Comparison of ENCODE assay signal across 8 cellular contexts in genomic region chr17:44346064-44346844, GRCh38. TPM values are rescaled to one million over a fixed set of nuclear protein-coding genes. Genes with fewer than 3 reads are reported as not detected.
A peak's percentile ranks its signal among the peaks of the same experiment; 100 is the strongest.
DNase-seq lines count a peak whose midpoint lies in the region; ATAC-seq, FAIRE-seq and TF ChIP-seq lines count a peak whose summit lies in the region.

No MANE protein-coding gene starts in this region.

- peak overlapping the region; percentile 72; the same call in 1 of the 2 replicates for H3K9ac ChIP-seq in IMR-90 (ENCODE audit: low read depth, low read length)

- CTCF ChIA-PET in AG04450 (lab: Charles Lee) (interaction anchor here (0.6 to 2.0 kb wide), 11 partner anchors 14 to 177 kb away, joined by 3 to 21 read pairs (median 5); partner anchors contain the start of genes ASB16 and FAM171A2), IMR-90 (lab: Yijun Ruan, JAX) (interaction anchor here (0.5 to 1.1 kb wide), 7 partner anchors 13 to 176 kb away, joined by 3 to 4 read pairs (median 3); no protein-coding TSS in a partner anchor)
- CTCF ChIA-PET in naive thymus-derived CD4-positive, alpha-beta T cell (lab: Charles Lee), result interaction anchor here (0.5 to 2.8 kb wide), 12 partner anchors 9 to 383 kb away, joined by 3 to 29 read pairs (median 4); partner anchors contain the start of gene FAM171A2

- DNase-seq in AG04450 (ENCODE audit: low read depth, low spot score) (no peak), IMR-90 (no peak), urothelium cell line (ENCODE audit: low spot score) (no peak), foreskin keratinocyte (no peak)
- DNase-seq in naive thymus-derived CD4-positive, alpha-beta T cell, result no peak

- H3K4me3 ChIP-seq in AG04450 (ENCODE audit: low read depth, low read length) (peak overlapping the region; percentile 98), IMR-90 (ENCODE audit: insufficient read depth, low read depth, low read length) (peak overlapping the region; percentile 56)
- H3K4me3 ChIP-seq in naive thymus-derived CD4-positive, alpha-beta T cell (ENCODE audit: low read length), result peak overlapping the region; percentile 88

- peak overlapping the region; percentile 11 for H3K27ac ChIP-seq in AG04450 (ENCODE audit: low read depth, low read length)
- H3K27ac ChIP-seq in IMR-90 (ENCODE audit: insufficient read depth, low read length), result no peak overlapping the region
- H3K27ac ChIP-seq in cingulate gyrus (ENCODE audit: low read depth, low read length), result peak overlapping the region; percentile 86
- peak overlapping the region; percentile 71 for H3K27ac ChIP-seq in naive thymus-derived CD4-positive, alpha-beta T cell (ENCODE audit: low read depth, low read length)
- H3K27ac ChIP-seq in foreskin keratinocyte, result no peak overlapping the region

- H2AK5ac ChIP-seq in IMR-90 (ENCODE audit: low read depth, low read length), result peak overlapping the region; percentile 5; the same call in 1 of the 2 replicates

- no peak overlapping the region for H2BK15ac ChIP-seq in IMR-90 (ENCODE audit: low read depth, low read length)

- H4K20me1 ChIP-seq in IMR-90 (ENCODE audit: insufficient read depth, low read length), result peaks cover 16% of the 10 kb centered on the region; the same call in 1 of the 2 replicates

- H3K36me3 Mint-ChIP-seq in naive thymus-derived CD4-positive, alpha-beta T cell, result no peaks in the 10 kb centered on the region

- no peak overlapping the region for H2BK5ac ChIP-seq in IMR-90 (ENCODE audit: low read depth, low read length, poor library complexity, severe bottlenecking)

- H3K18ac ChIP-seq in IMR-90 (ENCODE audit: low read depth, low read length), result no peak overlapping the region

- H4K5ac ChIP-seq in IMR-90 (ENCODE audit: low read depth, low read length), result no peak overlapping the region

- H3K23ac ChIP-seq in IMR-90 (ENCODE audit: low read depth, low read length), result no peak overlapping the region

- POLR2A ChIA-PET in AG04450 (lab: Yijun Ruan, JAX) (interaction anchor here (1.0 to 1.8 kb wide), 3 partner anchors 15 to 223 kb away, joined by 3 to 10 read pairs (median 6); partner anchors contain the start of gene HDAC5), IMR-90 (lab: Charles Lee; ENCODE audit: unreplicated experiment) (no interaction called here)
- POLR2A ChIA-PET in naive thymus-derived CD4-positive, alpha-beta T cell (lab: Charles Lee), result interaction anchor here (0.6 to 1.8 kb wide), 11 partner anchors 8 to 283 kb away, joined by 3 to 7 read pairs (median 4); partner anchors contain the start of gene GPATCH8

- BruUV-seq in IMR-90 (replicated peaks; lab: Mats Ljungman, UMichigan), result no TSS peak

- H3K4me1 ChIP-seq in IMR-90 (ENCODE audit: control insufficient read depth, insufficient read depth, low read length) (peaks cover 4% of the 10 kb centered on the region; the same call in 1 of the 2 replicates), foreskin keratinocyte (peaks cover 12% of the 10 kb centered on the region)
- peaks cover 6% of the 10 kb centered on the region in 2 donors for H3K4me1 ChIP-seq in naive thymus-derived CD4-positive, alpha-beta T cell (ENCODE audit: control insufficient read depth in 2 of 2, insufficient read depth in 2 of 2, low read length in 2 of 2)

- peaks cover 5 to 31% of the 10 kb centered on the region in 2 experiments for H3K79me1 ChIP-seq in IMR-90 (ENCODE audit: low read depth in 1 of 2, low read length in 2 of 2)

- ATAC-seq in IMR-90 (ENCODE audit: low read depth), result no peak
- ATAC-seq in naive thymus-derived CD4-positive, alpha-beta T cell, result no peak
- no peak for ATAC-seq in activated CD4-positive, CD25-positive, alpha-beta regulatory T cell treated with anti-CD3 and anti-CD28 coated beads, Interleukin-2, amount 50 U/mL, for 24 hours
- ATAC-seq in foreskin keratinocyte, result no peak
- no peak for ATAC-seq in GM21529 (IDR thresholded peaks at IDR 0.05; ENCODE audit: unreplicated experiment)

- peaks cover 14% of the 10 kb centered on the region for H3K36me3 ChIP-seq in IMR-90 (ENCODE audit: control insufficient read depth, insufficient read depth, low read length)
- no peaks in the 10 kb centered on the region for H3K36me3 ChIP-seq in naive thymus-derived CD4-positive, alpha-beta T cell (ENCODE audit: control insufficient read depth in 2 of 3, insufficient read depth in 3 of 3, low read length in 3 of 3)

- H4K8ac ChIP-seq in IMR-90 (ENCODE audit: low read depth in 2 of 2, low read length in 2 of 2), result no peak overlapping the region

- in situ Hi-C loops in IMR-90 (cut with MboI; ENCODE audit: low sequenced_read_pairs), result no loop called here

- H3K27me3 ChIP-seq in AG04450 (ENCODE audit: control insufficient read depth, insufficient read depth, low read length), result peaks cover 2% of the 10 kb centered on the region
- no peaks in the 10 kb centered on the region for H3K27me3 ChIP-seq in IMR-90 (ENCODE audit: control insufficient read depth, insufficient read depth, low read length)
- no peaks in the 10 kb centered on the region for H3K27me3 ChIP-seq in naive thymus-derived CD4-positive, alpha-beta T cell (ENCODE audit: control insufficient read depth in 2 of 2, insufficient read depth in 2 of 2, low read length in 2 of 2)
- no peaks in the 10 kb centered on the region for H3K27me3 ChIP-seq in foreskin keratinocyte

- H3K56ac ChIP-seq in IMR-90 (ENCODE audit: extremely low read depth, insufficient read depth, low read length), result no peak overlapping the region

- H3K9me3 ChIP-seq in AG04450 (ENCODE audit: control insufficient read depth, insufficient read depth, low read length) (no peaks in the 10 kb centered on the region), IMR-90 (ENCODE audit: control insufficient read depth, insufficient read depth, low read length) (no peaks in the 10 kb centered on the region)
- no peaks in the 10 kb centered on the region for H3K9me3 ChIP-seq in naive thymus-derived CD4-positive, alpha-beta T cell (ENCODE audit: control insufficient read depth in 2 of 3, low read length in 3 of 3)

- intact Hi-C loops in IMR-90 (cut with micrococcal nuclease), result loop anchor here (5.0 kb wide), 1 partner anchor 144 kb away; no protein-coding TSS in a partner anchor
- intact Hi-C loops in naive thymus-derived CD4-positive, alpha-beta T cell (cut with micrococcal nuclease), result loop anchor here (5.0 kb wide), 2 partner anchors 224 to 274 kb away; partner anchors contain the start of genes G6PC3 (in 1 of the 2) and HDAC5 (in 1 of the 2)

- peak overlapping the region; percentile 44; the same call in 1 of the 2 replicates for H3K14ac ChIP-seq in IMR-90 (replicated peaks; ENCODE audit: low read depth, low read length)

- H3K27ac Mint-ChIP-seq in naive thymus-derived CD4-positive, alpha-beta T cell, result peak overlapping the region in 7 of 9 donors; percentile 72 to 88 (median 82)

- TF ChIP-seq RAD21 in IMR-90 (IDR thresholded peaks at IDR 0.05; ENCODE audit: low read length), result no peak

- TF ChIP-seq CTCF in AG04450 (IDR thresholded peaks at IDR 0.05; ENCODE audit: low read depth, low read length), result no peak
- no peak for TF ChIP-seq CTCF in IMR-90 (conservative IDR thresholded peaks at IDR 0.05; ENCODE audit: low read depth, low read length)
- TF ChIP-seq CTCF in foreskin keratinocyte (conservative IDR thresholded peaks at IDR 0.05), result no peak

- H3K27me3 Mint-ChIP-seq in naive thymus-derived CD4-positive, alpha-beta T cell, result peaks cover 0 to 19% (median 5%) of the 10 kb centered on the region in 5 donors

- WGBS in IMR-90 (ENCODE audit: extremely low coverage in 2 of 2, insufficient read length in 1 of 2), 2 experiments, result 62% methylated on average over 3 of the region's 13 CpGs; no CpG with 5 or more reads in 1 of the 2 experiments

- H2BK120ac ChIP-seq in IMR-90 (ENCODE audit: low read depth, low read length), result no peak overlapping the region

- H3K4me3 Mint-ChIP-seq in naive thymus-derived CD4-positive, alpha-beta T cell, result peak overlapping the region; percentile 88 to 96 (median 93)

- dilution Hi-C loops in IMR-90 (cut with HindIII; ENCODE audit: low sequenced_read_pairs, unreplicated experiment), result no loop called here

- peaks cover 8 to 28% (median 19%) of the 10 kb centered on the region in 7 donors for H3K4me1 Mint-ChIP-seq in naive thymus-derived CD4-positive, alpha-beta T cell

- TF ChIP-seq POLR2A in IMR-90 (IDR thresholded peaks at IDR 0.05; ENCODE audit: low read depth, low read length), result no peak

- no peak overlapping the region for H3K4ac ChIP-seq in IMR-90 (ENCODE audit: low read depth, low read length)

- H3K4me2 ChIP-seq in IMR-90 (ENCODE audit: low read depth, low read length), result peak overlapping the region; percentile 74

- H4K91ac ChIP-seq in IMR-90 (ENCODE audit: insufficient read depth, low read depth, low read length), result no peak overlapping the region

- no peak overlapping the region for H2BK20ac ChIP-seq in IMR-90 (ENCODE audit: low read depth, low read length)

- H3K9me3 Mint-ChIP-seq in naive thymus-derived CD4-positive, alpha-beta T cell, result no peaks in the 10 kb centered on the region

- peak overlapping the region; percentile 76 for H2AFZ ChIP-seq in IMR-90 (replicated peaks; ENCODE audit: low read length, poor library complexity)

- H2AK9ac ChIP-seq in IMR-90 (replicated peaks; ENCODE audit: low read depth, low read length, poor library complexity), result peak overlapping the region; percentile 93

- peaks cover 10% of the 10 kb centered on the region; the same call in 1 of the 2 replicates for H3K9me1 ChIP-seq in IMR-90 (ENCODE audit: insufficient read depth, low read length)

- FAIRE-seq in urothelium cell line (lab: Jason Lieb, UNC), result no peak

RNA-seq across cellular contexts. Expression of gene GRN, which starts 1.2 kb away (rescaled TPM):
- polyA plus RNA-seq in AG04450 (2011; rRNA removed) (203 and 322 TPM in 2 replicates), IMR-90 (2012; rRNA removed) (494 and 588 TPM in 2 replicates), foreskin keratinocyte (290 and 301 TPM in 2 replicates)
- polyA minus RNA-seq in AG04450 (2011; rRNA and poly(A)+ RNA removed), result 66.7 and 90.2 TPM in 2 replicates
- total RNA-seq in IMR-90 (2012; rRNA removed) (38.9 and 39.2 TPM in 2 replicates), foreskin keratinocyte (272 and 283 TPM in 2 replicates)
- 401 and 565 TPM in 2 replicates for polyA plus RNA-seq in IMR-90 (2012; cell fraction: cytosol; rRNA removed)
- 146 and 360 TPM in 2 replicates for polyA plus RNA-seq in IMR-90 (2012; cell fraction: nucleus; rRNA removed; ENCODE audit: low replicate concordance)
- total RNA-seq in naive thymus-derived CD4-positive, alpha-beta T cell, result 100 to 1,000 TPM in 1 of 5 experiments, 10 to 100 TPM in 4; 49.5 to 374 (median 52.2) TPM
- polyA plus RNA-seq in naive thymus-derived CD4-positive, alpha-beta T cell, result 10 to 100 TPM; 52.2 to 58.7 TPM

RNA-seq across cellular contexts. Expression of gene FAM171A2, which starts 17.4 kb away (rescaled TPM):
- 5.3 and 8.0 TPM in 2 replicates for polyA plus RNA-seq in AG04450 (2011; rRNA removed)
- 3.0 and 4.8 TPM in 2 replicates for polyA minus RNA-seq in AG04450 (2011; rRNA and poly(A)+ RNA removed)
- 3.1 and 3.2 TPM in 2 replicates for total RNA-seq in IMR-90 (2012; rRNA removed)
- polyA plus RNA-seq in IMR-90 (2012; rRNA removed), result 5.9 and 8.1 TPM in 2 replicates
- 3.5 and 12.3 TPM in 2 replicates for polyA plus RNA-seq in IMR-90 (2012; cell fraction: cytosol; rRNA removed)
- 3.7 and 9.3 TPM in 2 replicates for polyA plus RNA-seq in IMR-90 (2012; cell fraction: nucleus; rRNA removed; ENCODE audit: low replicate concordance)
- under 1 TPM; 0.24 to 0.78 (median 0.39) TPM for total RNA-seq in naive thymus-derived CD4-positive, alpha-beta T cell
- under 1 TPM; 0.11 to 0.16 TPM for polyA plus RNA-seq in naive thymus-derived CD4-positive, alpha-beta T cell
- total RNA-seq in foreskin keratinocyte, result 1.4 and 1.6 TPM in 2 replicates
- 0.98 and 1.3 TPM in 2 replicates for polyA plus RNA-seq in foreskin keratinocyte

RNA-seq across cellular contexts. Expression of gene SLC25A39, which starts 21.6 kb away (rescaled TPM):
- polyA plus RNA-seq in AG04450 (2011; rRNA removed), result 32.1 and 43.4 TPM in 2 replicates
- 22.4 and 34.7 TPM in 2 replicates for polyA minus RNA-seq in AG04450 (2011; rRNA and poly(A)+ RNA removed)
- total RNA-seq in IMR-90 (2012; rRNA removed), result 49.1 and 49.2 TPM in 2 replicates
- polyA plus RNA-seq in IMR-90 (2012; rRNA removed), result 99.7 and 119 TPM in 2 replicates
- polyA plus RNA-seq in IMR-90 (2012; cell fraction: cytosol; rRNA removed), result 126 and 127 TPM in 2 replicates
- polyA plus RNA-seq in IMR-90 (2012; cell fraction: nucleus; rRNA removed; ENCODE audit: low replicate concordance), result 142 and 367 TPM in 2 replicates
- 100 to 1,000 TPM in 3 of 5 experiments, 10 to 100 TPM in 2; 75.4 to 107 (median 101) TPM for total RNA-seq in naive thymus-derived CD4-positive, alpha-beta T cell
- polyA plus RNA-seq in naive thymus-derived CD4-positive, alpha-beta T cell, result 100 to 1,000 TPM; 122 to 155 TPM
- total RNA-seq in foreskin keratinocyte, result 171 and 183 TPM in 2 replicates
- 249 and 257 TPM in 2 replicates for polyA plus RNA-seq in foreskin keratinocyte

RNA-seq across cellular contexts. Expression of gene RUNDC3A, which starts 37.9 kb away (rescaled TPM):
- polyA plus RNA-seq in AG04450 (2011; rRNA removed), result 0.11 TPM in 1 of 2 replicates, not detected in the other
- polyA minus RNA-seq in AG04450 (2011; rRNA and poly(A)+ RNA removed), result not detected in 2 replicates
- total RNA-seq in IMR-90 (2012; rRNA removed), result under 0.01 TPM in 2 replicates
- 0.07 and 0.34 TPM in 2 replicates for polyA plus RNA-seq in IMR-90 (2012; rRNA removed)
- 0.16 and 0.18 TPM in 2 replicates for polyA plus RNA-seq in IMR-90 (2012; cell fraction: cytosol; rRNA removed)
- 0.51 and 0.57 TPM in 2 replicates for polyA plus RNA-seq in IMR-90 (2012; cell fraction: nucleus; rRNA removed; ENCODE audit: low replicate concordance)
- under 1 TPM in 2 of 5 experiments, not detected in 3; 0.08 to 0.22 TPM for total RNA-seq in naive thymus-derived CD4-positive, alpha-beta T cell
- not detected for polyA plus RNA-seq in naive thymus-derived CD4-positive, alpha-beta T cell
- 0.14 and 0.18 TPM in 2 replicates for total RNA-seq in foreskin keratinocyte
- polyA plus RNA-seq in foreskin keratinocyte, result 0.26 and 0.52 TPM in 2 replicates

RNA-seq across cellular contexts. Expression of gene ITGA2B, which starts 43.2 kb away (rescaled TPM):
- polyA plus RNA-seq in AG04450 (2011; rRNA removed) (0.15 and 0.31 TPM in 2 replicates), IMR-90 (2012; rRNA removed) (0.22 and 0.26 TPM in 2 replicates), foreskin keratinocyte (0.08 and 0.13 TPM in 2 replicates)
- 0.09 and 0.22 TPM in 2 replicates for polyA minus RNA-seq in AG04450 (2011; rRNA and poly(A)+ RNA removed)
- total RNA-seq in IMR-90 (2012; rRNA removed) (under 0.01 TPM in 2 replicates), foreskin keratinocyte (0.25 and 0.37 TPM in 2 replicates)
- polyA plus RNA-seq in IMR-90 (2012; cell fraction: cytosol; rRNA removed), result 0.04 and 0.21 TPM in 2 replicates
- 2.4 and 2.8 TPM in 2 replicates for polyA plus RNA-seq in IMR-90 (2012; cell fraction: nucleus; rRNA removed; ENCODE audit: low replicate concordance)
- 10 to 100 TPM in 1 of 5 experiments, 1 to 10 TPM in 1, under 1 TPM in 3; 0.43 to 19.7 (median 0.67) TPM for total RNA-seq in naive thymus-derived CD4-positive, alpha-beta T cell
- polyA plus RNA-seq in naive thymus-derived CD4-positive, alpha-beta T cell, result not detected

Comparison
In these comparisons a context has a peak if more than half of its experiments do, and no peak if none do; other contexts are left out.
1. H3K27ac ChIP-seq: peak in AG04450 (single experiment), cingulate gyrus (single experiment) and naive thymus-derived CD4-positive, alpha-beta T cell (single experiment); none in IMR-90 (single experiment) and foreskin keratinocyte (single experiment).
2. Peak in every context shown above with its lines, with median percentiles within 50 percentile points of each other: H3K4me3 ChIP-seq.